40 cellular contexts compared by ENCODE assay signal in genomic region chr2:232268631-232269030, GRCh38.
"Had no signal": no experiment of that assay in that cellular context is flagged by ENCODE, and none has a peak within 500 bp of the region (broad histone marks: within the 10 kb centered on the region; RNA-seq: fewer than 3 reads in every experiment).

No MANE protein-coding gene starts in this region.

- FAIRE-seq: astrocyte, TTC549 had no signal

- H3K4me1 Mint-ChIP-seq: activated B cell treated with CpG ODN at 0.5 μM for 24 hours; activated CD4-positive, alpha-beta T cell treated with anti-CD3 and anti-CD28 coated beads, Interleukin-2, amount 10 ng/mL, durations not matched to agents 24 days and 14 days; activated CD8-positive, alpha-beta memory T cell treated with anti-CD3 and anti-CD28 coated beads, Interleukin-2, amount 10 ng/mL, durations not matched to agents 7 days and 5 days; activated naive CD8-positive, alpha-beta T cell treated with anti-CD3 and anti-CD28 coated beads for 36 hours; activated T-helper 17 cell treated with anti-CD3 and anti-CD28 coated beads, Interleukin-2, amount 50 U/mL, for 72 hours; central memory CD8-positive, alpha-beta T cell had no signal

- H3K27ac Mint-ChIP-seq: activated B cell treated with CpG ODN at 0.5 μM for 24 hours; activated CD4-positive, alpha-beta memory T cell treated with anti-CD3 and anti-CD28 coated beads for 36 hours; activated CD4-positive, alpha-beta T cell treated with anti-CD3 and anti-CD28 coated beads, Interleukin-2, amount 10 ng/mL, durations not matched to agents 24 days and 14 days; activated CD8-positive, alpha-beta memory T cell treated with anti-CD3 and anti-CD28 coated beads, Interleukin-2, amount 10 ng/mL, durations not matched to agents 7 days and 5 days; activated CD8-positive, alpha-beta T cell treated with anti-CD3 and anti-CD28 coated beads, Interleukin-2, amount 10 ng/mL, durations not matched to agents 7 days and 5 days; activated naive CD4-positive, alpha-beta T cell treated with anti-CD3 and anti-CD28 coated beads for 36 hours; activated naive CD4-positive, alpha-beta T cell treated with anti-CD3 and anti-CD28 coated beads, Interleukin-2, amount 50 U/mL, for 72 hours; activated naive CD8-positive, alpha-beta T cell treated with anti-CD3 and anti-CD28 coated beads for 36 hours; activated T-cell treated with anti-CD3 and anti-CD28 coated beads, Interleukin-2, amount 50 U/mL, for 72 hours; activated T-helper 1 cell treated with anti-CD3 and anti-CD28 coated beads, Interleukin-12 subunit alpha, Interleukin-12 subunit beta, Interleukin-2, Interleukin-4 antibody, amounts not matched to agents 30 ng/mL and 10 ng/mL and 1 ng/mL, durations not matched to agents 14 hours and 24 hours and 36 hours; T-helper 1 cell treated with Interleukin-12 subunit alpha and Interleukin-12 subunit beta and Interleukin-4 antibody, amounts not matched to agents 30 μg/mL and 1 μg/mL, for 36 hours; T-helper 2 cell treated with Interferon-gamma antibody and Interleukin-4, amounts not matched to agents 5 μg/mL and 100 μg/mL, for 36 hours had no signal

- H3K27ac ChIP-seq: adrenal gland, body of pancreas, brain microvascular endothelial cell, breast epithelium, VCaP had no signal

- H3K9me3 ChIP-seq: adrenal gland, body of pancreas, breast epithelium had no signal

- H3K4me1 ChIP-seq: body of pancreas, breast epithelium had no signal

- H3K27me3 ChIP-seq: adrenal gland, body of pancreas, brain microvascular endothelial cell, breast epithelium, cardiac muscle cell had no signal

- DNase-seq: activated B cell treated with CpG ODN at 0.5 μM for 24 hours; activated CD4-positive, alpha-beta memory T cell treated with anti-CD3 and anti-CD28 coated beads for 36 hours; activated CD4-positive, alpha-beta T cell treated with anti-CD3 and anti-CD28 coated beads for 4 hours; activated CD4-positive, alpha-beta T cell treated with anti-CD3 and anti-CD28 coated beads, Interleukin-2, amount 10 ng/mL, durations not matched to agents 24 days and 14 days; activated CD4-positive, alpha-beta T cell treated with anti-CD3 and anti-CD28 coated beads, Interleukin-2, amount 50 U/mL, for 1 hour; activated CD4-positive, alpha-beta T cell treated with anti-CD3 and anti-CD28 coated beads, Interleukin-2, amount 50 U/mL, for 4 hours; activated CD4-positive, CD25-positive, alpha-beta regulatory T cell treated with anti-CD3 and anti-CD28 coated beads, Interleukin-2, amount 50 U/mL, for 72 hours; activated CD8-positive, alpha-beta memory T cell treated with anti-CD3 and anti-CD28 coated beads for 24 hours; activated CD8-positive, alpha-beta memory T cell treated with anti-CD3 and anti-CD28 coated beads, Interleukin-2, amount 10 ng/mL, durations not matched to agents 7 days and 5 days; activated CD8-positive, alpha-beta memory T cell treated with anti-CD3 and anti-CD28 coated beads, Interleukin-2, amount 50 U/mL, for 48 hours; activated CD8-positive, alpha-beta T cell treated with anti-CD3 and anti-CD28 coated beads, Interleukin-2, amount 10 ng/mL, durations not matched to agents 7 days and 5 days; activated effector memory CD4-positive, alpha-beta T cell treated with anti-CD3 and anti-CD28 coated beads, Interleukin-2, amount 50 U/mL, for 16 hours; activated gamma-delta T cell treated with Interleukin-2 at 50 U/mL for 16 hours; activated naive CD4-positive, alpha-beta T cell; activated naive CD4-positive, alpha-beta T cell treated with anti-CD3 and anti-CD28 coated beads for 36 hours; activated naive CD4-positive, alpha-beta T cell treated with anti-CD3 and anti-CD28 coated beads, Interleukin-2, amount 50 U/mL, for 16 hours; activated naive CD8-positive, alpha-beta T cell treated with anti-CD3 and anti-CD28 coated beads for 36 hours; activated T-cell treated with anti-CD3 and anti-CD28 coated beads, Interleukin-2, amount 50 U/mL, for 4 hours; activated T-cell treated with anti-CD3 and anti-CD28 coated beads, Interleukin-2, amount 50 U/mL, for 72 hours; adrenal gland; amniotic stem cell; aorta; body of pancreas; brain microvascular endothelial cell; caudate nucleus; cerebellar nuclear complex; T-helper 1 cell; T-helper 2 cell; T-helper 9 cell had no signal

- ATAC-seq: activated CD8-positive, alpha-beta memory T cell treated with anti-CD3 and anti-CD28 coated beads, Interleukin-2, amount 10 ng/mL, durations not matched to agents 7 days and 5 days; activated CD8-positive, alpha-beta T cell treated with anti-CD3 and anti-CD28 coated beads, Interleukin-2, amount 10 ng/mL, durations not matched to agents 7 days and 5 days; activated naive CD4-positive, alpha-beta T cell treated with anti-CD3 and anti-CD28 coated beads, Interleukin-2, amount 50 U/mL, for 72 hours; activated T-cell treated with anti-CD3 and anti-CD28 coated beads, Interleukin-2, amount 50 U/mL, for 4 hours; activated T-cell treated with anti-CD3 and anti-CD28 coated beads, Interleukin-2, amount 50 U/mL, for 72 hours; activated T-helper 17 cell treated with anti-CD3 and anti-CD28 coated beads, Interleukin-2, amount 50 U/mL, for 72 hours; body of pancreas had no signal

- H3K27me3 Mint-ChIP-seq: activated B cell treated with CpG ODN at 0.5 μM for 24 hours; activated CD4-positive, alpha-beta memory T cell treated with anti-CD3 and anti-CD28 coated beads for 36 hours; activated CD4-positive, alpha-beta T cell treated with anti-CD3 and anti-CD28 coated beads, Interleukin-2, amount 10 ng/mL, durations not matched to agents 24 days and 14 days; activated CD8-positive, alpha-beta memory T cell treated with anti-CD3 and anti-CD28 coated beads, Interleukin-2, amount 10 ng/mL, durations not matched to agents 7 days and 5 days; activated naive CD8-positive, alpha-beta T cell treated with anti-CD3 and anti-CD28 coated beads for 36 hours; activated T-helper 17 cell treated with anti-CD3 and anti-CD28 coated beads, Interleukin-2, amount 50 U/mL, for 72 hours; central memory CD8-positive, alpha-beta T cell had no signal

- H3K9me3 Mint-ChIP-seq: activated B cell treated with CpG ODN at 0.5 μM for 24 hours; activated CD4-positive, alpha-beta memory T cell treated with anti-CD3 and anti-CD28 coated beads for 36 hours; activated CD4-positive, alpha-beta T cell treated with anti-CD3 and anti-CD28 coated beads, Interleukin-2, amount 10 ng/mL, durations not matched to agents 24 days and 14 days; activated naive CD4-positive, alpha-beta T cell treated with anti-CD3 and anti-CD28 coated beads for 36 hours; activated naive CD4-positive, alpha-beta T cell treated with anti-CD3 and anti-CD28 coated beads, Interleukin-2, amount 50 U/mL, for 72 hours; activated naive CD8-positive, alpha-beta T cell treated with anti-CD3 and anti-CD28 coated beads for 36 hours; activated T-cell treated with anti-CD3 and anti-CD28 coated beads, Interleukin-2, amount 50 U/mL, for 4 hours; activated T-cell treated with anti-CD3 and anti-CD28 coated beads, Interleukin-2, amount 50 U/mL, for 72 hours; activated T-helper 1 cell treated with anti-CD3 and anti-CD28 coated beads, Interleukin-12 subunit alpha, Interleukin-12 subunit beta, Interleukin-2, Interleukin-4 antibody, amounts not matched to agents 30 ng/mL and 10 ng/mL and 1 ng/mL, durations not matched to agents 14 hours and 24 hours and 36 hours; activated T-helper 17 cell treated with anti-CD3 and anti-CD28 coated beads, Interleukin-2, amount 50 U/mL, for 72 hours; central memory CD8-positive, alpha-beta T cell; T-helper 1 cell treated with Interleukin-12 subunit alpha and Interleukin-12 subunit beta and Interleukin-4 antibody, amounts not matched to agents 30 μg/mL and 1 μg/mL, for 36 hours; T-helper 2 cell treated with Interferon-gamma antibody and Interleukin-4, amounts not matched to agents 5 μg/mL and 100 μg/mL, for 36 hours had no signal

- H3K4me3 Mint-ChIP-seq: activated B cell treated with CpG ODN at 0.5 μM for 24 hours; activated CD4-positive, alpha-beta memory T cell treated with anti-CD3 and anti-CD28 coated beads for 36 hours; activated CD4-positive, alpha-beta T cell treated with anti-CD3 and anti-CD28 coated beads, Interleukin-2, amount 10 ng/mL, durations not matched to agents 24 days and 14 days; activated CD8-positive, alpha-beta memory T cell treated with anti-CD3 and anti-CD28 coated beads, Interleukin-2, amount 10 ng/mL, durations not matched to agents 7 days and 5 days; activated CD8-positive, alpha-beta T cell treated with anti-CD3 and anti-CD28 coated beads, Interleukin-2, amount 10 ng/mL, durations not matched to agents 7 days and 5 days; activated naive CD4-positive, alpha-beta T cell treated with anti-CD3 and anti-CD28 coated beads for 36 hours; activated naive CD8-positive, alpha-beta T cell treated with anti-CD3 and anti-CD28 coated beads for 36 hours; activated T-cell treated with anti-CD3 and anti-CD28 coated beads, Interleukin-2, amount 50 U/mL, for 4 hours; activated T-cell treated with anti-CD3 and anti-CD28 coated beads, Interleukin-2, amount 50 U/mL, for 72 hours; activated T-helper 1 cell treated with anti-CD3 and anti-CD28 coated beads, Interleukin-12 subunit alpha, Interleukin-12 subunit beta, Interleukin-2, Interleukin-4 antibody, amounts not matched to agents 30 ng/mL and 10 ng/mL and 1 ng/mL, durations not matched to agents 14 hours and 24 hours and 36 hours; activated T-helper 17 cell treated with anti-CD3 and anti-CD28 coated beads, Interleukin-2, amount 50 U/mL, for 72 hours; central memory CD8-positive, alpha-beta T cell; T-helper 1 cell treated with Interleukin-12 subunit alpha and Interleukin-12 subunit beta and Interleukin-4 antibody, amounts not matched to agents 30 μg/mL and 1 μg/mL, for 36 hours; T-helper 2 cell treated with Interferon-gamma antibody and Interleukin-4, amounts not matched to agents 5 μg/mL and 100 μg/mL, for 36 hours had no signal

- H3K36me3 ChIP-seq: breast epithelium, cardiac muscle cell had no signal

- H3K4me3 ChIP-seq: adrenal gland, body of pancreas, breast epithelium, cardiac muscle cell had no signal

- H3K36me3 Mint-ChIP-seq: activated CD8-positive, alpha-beta memory T cell treated with anti-CD3 and anti-CD28 coated beads, Interleukin-2, amount 10 ng/mL, durations not matched to agents 7 days and 5 days; activated naive CD4-positive, alpha-beta T cell treated with anti-CD3 and anti-CD28 coated beads, Interleukin-2, amount 50 U/mL, for 72 hours had no signal
